Comparison of ENCODE assay signal across 1 cellular context in genomic region chr22:26658671-26659478, GRCh38.
TF ChIP-seq lines count a peak whose summit lies in the region.

No MANE protein-coding gene starts in this region.

TF ChIP-seq in K562, 482 proteins besides CTCF, POLR2A, EP300 and RAD21 (continued from another document):
- TF ChIP-seq ZMIZ1 (IDR thresholded peaks at IDR 0.05; ENCODE audit: low read depth in 2 of 2, low read length in 2 of 2) (no peak), ARNT (IDR thresholded peaks at IDR 0.05) (no peak)
